1 cellular context compared by ENCODE assay signal in the genomic region with DNA sequence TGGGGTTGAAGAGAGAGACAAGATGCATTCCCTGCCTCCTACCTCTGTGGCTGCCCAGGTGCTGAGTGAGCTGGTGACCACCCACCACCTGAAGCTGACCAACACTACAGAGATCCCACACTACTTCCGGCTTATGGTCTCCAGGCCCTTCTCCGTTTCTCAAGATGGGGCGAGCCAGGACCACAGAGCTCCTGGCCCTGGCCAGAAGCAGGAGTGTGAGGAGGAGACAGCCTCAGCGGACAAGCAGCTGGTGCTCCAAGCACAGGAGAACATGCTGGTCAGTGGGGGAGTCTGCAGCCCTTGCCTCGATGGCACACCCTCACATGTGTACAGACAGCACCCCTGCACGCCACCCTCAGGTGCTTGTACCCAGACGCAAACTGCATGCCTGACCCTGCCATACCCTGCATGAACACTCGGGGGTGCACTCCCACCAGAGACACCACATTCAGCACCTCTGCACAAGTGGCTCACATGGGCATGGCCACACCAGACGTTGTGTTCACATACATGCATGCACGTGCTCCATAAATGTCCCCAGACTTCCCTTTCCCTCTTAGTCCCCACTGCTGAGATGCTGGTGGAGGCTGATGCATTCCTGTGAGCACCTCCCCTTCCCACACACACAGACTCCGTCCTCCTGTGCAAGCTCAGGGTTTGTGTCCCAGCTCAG.
A peak's percentile ranks its signal among the peaks of the same experiment; 100 is the strongest.
TF ChIP-seq lines count a peak whose summit lies in the region.

No MANE protein-coding gene starts in this region.

TF ChIP-seq in GM12878, 131 proteins besides CTCF, POLR2A, EP300 and RAD21 (continued from another document):
- TF ChIP-seq, protein P1, sequence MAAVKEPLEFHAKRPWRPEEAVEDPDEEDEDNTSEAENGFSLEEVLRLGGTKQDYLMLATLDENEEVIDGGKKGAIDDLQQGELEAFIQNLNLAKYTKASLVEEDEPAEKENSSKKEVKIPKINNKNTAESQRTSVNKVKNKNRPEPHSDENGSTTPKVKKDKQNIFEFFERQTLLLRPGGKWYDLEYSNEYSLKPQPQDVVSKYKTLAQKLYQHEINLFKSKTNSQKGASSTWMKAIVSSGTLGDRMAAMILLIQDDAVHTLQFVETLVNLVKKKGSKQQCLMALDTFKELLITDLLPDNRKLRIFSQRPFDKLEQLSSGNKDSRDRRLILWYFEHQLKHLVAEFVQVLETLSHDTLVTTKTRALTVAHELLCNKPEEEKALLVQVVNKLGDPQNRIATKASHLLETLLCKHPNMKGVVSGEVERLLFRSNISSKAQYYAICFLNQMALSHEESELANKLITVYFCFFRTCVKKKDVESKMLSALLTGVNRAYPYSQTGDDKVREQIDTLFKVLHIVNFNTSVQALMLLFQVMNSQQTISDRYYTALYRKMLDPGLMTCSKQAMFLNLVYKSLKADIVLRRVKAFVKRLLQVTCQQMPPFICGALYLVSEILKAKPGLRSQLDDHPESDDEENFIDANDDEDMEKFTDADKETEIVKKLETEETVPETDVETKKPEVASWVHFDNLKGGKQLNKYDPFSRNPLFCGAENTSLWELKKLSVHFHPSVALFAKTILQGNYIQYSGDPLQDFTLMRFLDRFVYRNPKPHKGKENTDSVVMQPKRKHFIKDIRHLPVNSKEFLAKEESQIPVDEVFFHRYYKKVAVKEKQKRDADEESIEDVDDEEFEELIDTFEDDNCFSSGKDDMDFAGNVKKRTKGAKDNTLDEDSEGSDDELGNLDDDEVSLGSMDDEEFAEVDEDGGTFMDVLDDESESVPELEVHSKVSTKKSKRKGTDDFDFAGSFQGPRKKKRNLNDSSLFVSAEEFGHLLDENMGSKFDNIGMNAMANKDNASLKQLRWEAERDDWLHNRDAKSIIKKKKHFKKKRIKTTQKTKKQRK (IDR thresholded peaks at IDR 0.05; ENCODE audit: low read depth, low read length), result no peak
- TF ChIP-seq POU2F2 (IDR thresholded peaks at IDR 0.05; ENCODE audit: borderline replicate concordance, low read depth, low read length), result peak; percentile 61; the same call in 1 of the 3 replicates
- no peak for TF ChIP-seq KAT2A (conservative IDR thresholded peaks at IDR 0.05; ENCODE audit: control insufficient read depth, low read depth, low read length)
- TF ChIP-seq SMARCA5 (IDR thresholded peaks at IDR 0.05), result 0 out of 2 replicates have a peak, but pooled peaks have one; percentile 38
- TF ChIP-seq, protein P2, sequence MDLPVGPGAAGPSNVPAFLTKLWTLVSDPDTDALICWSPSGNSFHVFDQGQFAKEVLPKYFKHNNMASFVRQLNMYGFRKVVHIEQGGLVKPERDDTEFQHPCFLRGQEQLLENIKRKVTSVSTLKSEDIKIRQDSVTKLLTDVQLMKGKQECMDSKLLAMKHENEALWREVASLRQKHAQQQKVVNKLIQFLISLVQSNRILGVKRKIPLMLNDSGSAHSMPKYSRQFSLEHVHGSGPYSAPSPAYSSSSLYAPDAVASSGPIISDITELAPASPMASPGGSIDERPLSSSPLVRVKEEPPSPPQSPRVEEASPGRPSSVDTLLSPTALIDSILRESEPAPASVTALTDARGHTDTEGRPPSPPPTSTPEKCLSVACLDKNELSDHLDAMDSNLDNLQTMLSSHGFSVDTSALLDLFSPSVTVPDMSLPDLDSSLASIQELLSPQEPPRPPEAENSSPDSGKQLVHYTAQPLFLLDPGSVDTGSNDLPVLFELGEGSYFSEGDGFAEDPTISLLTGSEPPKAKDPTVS (IDR thresholded peaks at IDR 0.05; ENCODE audit: low read depth, low read length), result no peak
- TF ChIP-seq NBN (IDR thresholded peaks at IDR 0.05), result no peak
- TF ChIP-seq MEF2B (IDR thresholded peaks at IDR 0.05; ENCODE audit: partially characterized antibody, poor library complexity, severe bottlenecking), result no peak
- TF ChIP-seq NR2C1 (IDR thresholded peaks at IDR 0.05), result no peak
- no peak for TF ChIP-seq SREBF1 (IDR thresholded peaks at IDR 0.05; ENCODE audit: low read length)
- TF ChIP-seq SREBF2 (IDR thresholded peaks at IDR 0.05; ENCODE audit: low read length), result no peak
- TF ChIP-seq DPF2 (IDR thresholded peaks at IDR 0.05), result no peak
- TF ChIP-seq ZZZ3 (IDR thresholded peaks at IDR 0.05; ENCODE audit: control insufficient read depth, insufficient read length, low read depth), result no peak
- peak; percentile 80 to 90; a peak in 3 of 4 replicates for TF ChIP-seq BHLHE40 (IDR thresholded peaks at IDR 0.05; ENCODE audit: borderline replicate concordance in 1 of 2, low read depth in 2 of 2, low read length in 1 of 2)
- TF ChIP-seq HDAC2 (IDR thresholded peaks at IDR 0.05), result no peak
- TF ChIP-seq, protein P3, sequence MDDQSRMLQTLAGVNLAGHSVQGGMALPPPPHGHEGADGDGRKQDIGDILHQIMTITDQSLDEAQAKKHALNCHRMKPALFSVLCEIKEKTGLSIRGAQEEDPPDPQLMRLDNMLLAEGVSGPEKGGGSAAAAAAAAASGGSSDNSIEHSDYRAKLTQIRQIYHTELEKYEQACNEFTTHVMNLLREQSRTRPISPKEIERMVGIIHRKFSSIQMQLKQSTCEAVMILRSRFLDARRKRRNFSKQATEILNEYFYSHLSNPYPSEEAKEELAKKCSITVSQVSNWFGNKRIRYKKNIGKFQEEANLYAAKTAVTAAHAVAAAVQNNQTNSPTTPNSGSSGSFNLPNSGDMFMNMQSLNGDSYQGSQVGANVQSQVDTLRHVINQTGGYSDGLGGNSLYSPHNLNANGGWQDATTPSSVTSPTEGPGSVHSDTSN (IDR thresholded peaks at IDR 0.05; ENCODE audit: insufficient replicate concordance, low read depth, low read length), result no peak
- 0 out of 2 replicates have a peak, but pooled peaks have one; percentile 20 for TF ChIP-seq NR2F1 (conservative IDR thresholded peaks at IDR 0.05)
- peak; percentile 75 for TF ChIP-seq SMC3 (IDR thresholded peaks at IDR 0.05; ENCODE audit: borderline replicate concordance, low read length)
- no peak for TF ChIP-seq CEBPB (IDR thresholded peaks at IDR 0.05; ENCODE audit: borderline replicate concordance in 1 of 2, low read depth in 2 of 2, low read length in 2 of 2)
- TF ChIP-seq, protein P4, sequence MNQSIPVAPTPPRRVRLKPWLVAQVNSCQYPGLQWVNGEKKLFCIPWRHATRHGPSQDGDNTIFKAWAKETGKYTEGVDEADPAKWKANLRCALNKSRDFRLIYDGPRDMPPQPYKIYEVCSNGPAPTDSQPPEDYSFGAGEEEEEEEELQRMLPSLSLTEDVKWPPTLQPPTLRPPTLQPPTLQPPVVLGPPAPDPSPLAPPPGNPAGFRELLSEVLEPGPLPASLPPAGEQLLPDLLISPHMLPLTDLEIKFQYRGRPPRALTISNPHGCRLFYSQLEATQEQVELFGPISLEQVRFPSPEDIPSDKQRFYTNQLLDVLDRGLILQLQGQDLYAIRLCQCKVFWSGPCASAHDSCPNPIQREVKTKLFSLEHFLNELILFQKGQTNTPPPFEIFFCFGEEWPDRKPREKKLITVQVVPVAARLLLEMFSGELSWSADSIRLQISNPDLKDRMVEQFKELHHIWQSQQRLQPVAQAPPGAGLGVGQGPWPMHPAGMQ (IDR thresholded peaks at IDR 0.05; ENCODE audit: borderline replicate concordance), result no peak
- TF ChIP-seq ZNF207 (IDR thresholded peaks at IDR 0.05; ENCODE audit: borderline replicate concordance), result no peak
- TF ChIP-seq FOXM1 (IDR thresholded peaks at IDR 0.05; ENCODE audit: low read depth, low read length), result no peak
